In genomic region chr16:5604770-5605169, GRCh38 we compare ENCODE assay signal across 11 cellular contexts.
DNase-seq lines count a peak whose midpoint lies in the region; ATAC-seq and TF ChIP-seq lines count a peak whose summit lies in the region.
"Had no signal": no experiment of that assay in that cellular context is flagged by ENCODE, and none has a peak within 500 bp of the region (broad histone marks: within the 10 kb centered on the region; RNA-seq: fewer than 3 reads in every experiment).

No MANE protein-coding gene starts in this region.

- H3K27ac ChIP-seq in esophagus squamous epithelium (no peak overlapping the region), thyroid gland (no peak overlapping the region)
- H3K27ac ChIP-seq: prostate gland had no signal

- H3K27ac Mint-ChIP-seq in activated CD8-positive, alpha-beta T cell treated with anti-CD3 and anti-CD28 coated beads for 36 hours: no peak overlapping the region
- no peak overlapping the region for H3K27ac Mint-ChIP-seq in activated CD8-positive, alpha-beta T cell treated with anti-CD3 and anti-CD28 coated beads, Interleukin-2, amount 10 ng/mL, durations not matched to agents 7 days and 5 days
- H3K27ac Mint-ChIP-seq: activated CD4-positive, alpha-beta memory T cell treated with anti-CD3 and anti-CD28 coated beads for 36 hours; CD8-positive, alpha-beta memory T cell had no signal

- POLR2A ChIA-PET in activated CD8-positive, alpha-beta T cell treated with anti-CD3 and anti-CD28 coated beads for 36 hours (lab: Charles Lee): no interaction called here
- POLR2A ChIA-PET in activated CD8-positive, alpha-beta T cell treated with anti-CD3 and anti-CD28 coated beads, Interleukin-2, amount 10 ng/mL, durations not matched to agents 7 days and 5 days (lab: Charles Lee): no interaction called here

- intact Hi-C loops in activated CD8-positive, alpha-beta T cell treated with anti-CD3 and anti-CD28 coated beads for 36 hours (cut with micrococcal nuclease): no loop called here
- intact Hi-C loops in esophagus squamous epithelium (cut with DNase I) (loop anchor here (5.0 to 10.0 kb wide), 2 partner anchors 100 to 362 kb away; no protein-coding TSS in a partner anchor), thyroid gland (cut with DNase I) (loop anchor here (10.0 kb wide), 1 partner anchor 100 kb away; no protein-coding TSS in a partner anchor)

- no peaks in the 10 kb centered on the region for H3K27me3 Mint-ChIP-seq in activated CD8-positive, alpha-beta T cell treated with anti-CD3 and anti-CD28 coated beads for 36 hours
- H3K27me3 Mint-ChIP-seq in activated CD8-positive, alpha-beta T cell treated with anti-CD3 and anti-CD28 coated beads, Interleukin-2, amount 10 ng/mL, durations not matched to agents 7 days and 5 days (ENCODE audit: low read depth): no peaks in the 10 kb centered on the region
- H3K27me3 Mint-ChIP-seq: activated CD4-positive, alpha-beta memory T cell treated with anti-CD3 and anti-CD28 coated beads for 36 hours had no signal

- WGBS in esophagus squamous epithelium, 2 donors: 13 to 33% methylated on average over 7 to 8 of the region's 8 CpGs
- 25 to 28% methylated on average over 8 of the region's 8 CpGs for WGBS in thyroid gland, 2 donors

- peak; percentile 16 for DNase-seq in activated CD8-positive, alpha-beta T cell treated with anti-CD3 and anti-CD28 coated beads for 36 hours
- DNase-seq in activated CD8-positive, alpha-beta T cell treated with anti-CD3 and anti-CD28 coated beads, Interleukin-2, amount 10 ng/mL, durations not matched to agents 7 days and 5 days: no peak
- DNase-seq in NCI-H69 (lab: John Stamatoyannopoulos, UW): peak; percentile 4
- no peak for DNase-seq in esophagus squamous epithelium (lab: John Stamatoyannopoulos, UW)
- peak; percentile 4 to 14 for DNase-seq in thyroid gland
- DNase-seq in GM13976 (ENCODE audit: low spot score): no peak
- no peak for DNase-seq in central memory CD4-positive, alpha-beta T cell
- DNase-seq: activated CD4-positive, alpha-beta memory T cell treated with anti-CD3 and anti-CD28 coated beads for 36 hours; CD8-positive, alpha-beta memory T cell had no signal

- H3K9me3 Mint-ChIP-seq in activated CD8-positive, alpha-beta T cell treated with anti-CD3 and anti-CD28 coated beads for 36 hours: peaks cover 2% of the 10 kb centered on the region
- no peaks in the 10 kb centered on the region for H3K9me3 Mint-ChIP-seq in activated CD8-positive, alpha-beta T cell treated with anti-CD3 and anti-CD28 coated beads, Interleukin-2, amount 10 ng/mL, durations not matched to agents 7 days and 5 days (ENCODE audit: insufficient read depth)

- no peaks in the 10 kb centered on the region for H3K4me1 Mint-ChIP-seq in activated CD8-positive, alpha-beta T cell treated with anti-CD3 and anti-CD28 coated beads for 36 hours (ENCODE audit: low read depth)
- no peaks in the 10 kb centered on the region for H3K4me1 Mint-ChIP-seq in activated CD8-positive, alpha-beta T cell treated with anti-CD3 and anti-CD28 coated beads, Interleukin-2, amount 10 ng/mL, durations not matched to agents 7 days and 5 days (ENCODE audit: low read depth)
- H3K4me1 Mint-ChIP-seq: CD8-positive, alpha-beta memory T cell had no signal

- H3K4me3 ChIP-seq in esophagus squamous epithelium (no peak overlapping the region), thyroid gland (replicated peaks in 1 of 3) (no peak overlapping the region)
- H3K4me3 ChIP-seq: prostate gland had no signal

- H3K9me3 ChIP-seq in esophagus squamous epithelium (no peaks in the 10 kb centered on the region), thyroid gland (no peaks in the 10 kb centered on the region)
- H3K9me3 ChIP-seq: prostate gland had no signal

- CTCF ChIA-PET in activated CD8-positive, alpha-beta T cell treated with anti-CD3 and anti-CD28 coated beads for 36 hours (lab: Charles Lee): no interaction called here
- CTCF ChIA-PET in activated CD8-positive, alpha-beta T cell treated with anti-CD3 and anti-CD28 coated beads, Interleukin-2, amount 10 ng/mL, durations not matched to agents 7 days and 5 days (lab: Charles Lee): no interaction called here

- no peak for TF ChIP-seq CTCF in activated CD8-positive, alpha-beta T cell treated with anti-CD3 and anti-CD28 coated beads for 36 hours (IDR thresholded peaks at IDR 0.05)
- TF ChIP-seq CTCF in esophagus squamous epithelium (IDR thresholded peaks at IDR 0.05) (peak in 4 of 6 experiments; percentile 5 to 43 (median 23)), thyroid gland (IDR thresholded peaks at IDR 0.05) (peak in 4 of 6 experiments; percentile 10 to 60 (median 48)), GM13976 (IDR thresholded peaks at IDR 0.05; ENCODE audit: borderline replicate concordance, control extremely low read depth, extremely low read depth, insufficient read depth, missing control alignments) (no peak)

- H3K36me3 ChIP-seq in esophagus squamous epithelium (no peaks in the 10 kb centered on the region), thyroid gland (no peaks in the 10 kb centered on the region)
- H3K36me3 ChIP-seq: prostate gland had no signal

- H3K4me1 ChIP-seq in esophagus squamous epithelium (no peaks in the 10 kb centered on the region), thyroid gland (no peaks in the 10 kb centered on the region)
- H3K4me1 ChIP-seq: prostate gland had no signal

- ATAC-seq in activated CD8-positive, alpha-beta T cell treated with anti-CD3 and anti-CD28 coated beads for 36 hours: peak; percentile 24
- no peak for ATAC-seq in activated CD8-positive, alpha-beta T cell treated with anti-CD3 and anti-CD28 coated beads, Interleukin-2, amount 10 ng/mL, durations not matched to agents 7 days and 5 days
- ATAC-seq in HG03095 (IDR thresholded peaks at IDR 0.05; ENCODE audit: unreplicated experiment): no peak

- no peaks in the 10 kb centered on the region for H3K36me3 Mint-ChIP-seq in activated CD8-positive, alpha-beta T cell treated with anti-CD3 and anti-CD28 coated beads for 36 hours (ENCODE audit: low read depth)
- no peaks in the 10 kb centered on the region for H3K36me3 Mint-ChIP-seq in activated CD8-positive, alpha-beta T cell treated with anti-CD3 and anti-CD28 coated beads, Interleukin-2, amount 10 ng/mL, durations not matched to agents 7 days and 5 days (ENCODE audit: low read depth)
- H3K36me3 Mint-ChIP-seq: activated CD4-positive, alpha-beta memory T cell treated with anti-CD3 and anti-CD28 coated beads for 36 hours; CD8-positive, alpha-beta memory T cell had no signal

- H3K27me3 ChIP-seq in esophagus squamous epithelium: no peaks in the 10 kb centered on the region
- H3K27me3 ChIP-seq in thyroid gland: no peaks in the 10 kb centered on the region

- in situ Hi-C loops in GM13976 (cut with MboI; ENCODE audit: low sequenced_read_pairs, unreplicated experiment): no loop called here

- no peak for TF ChIP-seq POLR2A in esophagus squamous epithelium (IDR thresholded peaks at IDR 0.05)
- no peak for TF ChIP-seq POLR2A in thyroid gland (IDR thresholded peaks at IDR 0.05)

- H3K4me3 Mint-ChIP-seq in activated CD8-positive, alpha-beta T cell treated with anti-CD3 and anti-CD28 coated beads for 36 hours: no peak overlapping the region
- no peak overlapping the region for H3K4me3 Mint-ChIP-seq in activated CD8-positive, alpha-beta T cell treated with anti-CD3 and anti-CD28 coated beads, Interleukin-2, amount 10 ng/mL, durations not matched to agents 7 days and 5 days
- H3K4me3 Mint-ChIP-seq: activated CD4-positive, alpha-beta memory T cell treated with anti-CD3 and anti-CD28 coated beads for 36 hours; CD8-positive, alpha-beta memory T cell had no signal

Comparison
In these comparisons a context has a peak if more than half of its experiments do, and no peak if none do; other contexts are left out.
1. DNase-seq: peak in activated CD8-positive, alpha-beta T cell treated with anti-CD3 and anti-CD28 coated beads for 36 hours (single experiment), NCI-H69 (single experiment) and thyroid gland (2 of 2); none in activated CD8-positive, alpha-beta T cell treated with anti-CD3 and anti-CD28 coated beads, Interleukin-2, amount 10 ng/mL, durations not matched to agents 7 days and 5 days (single experiment), esophagus squamous epithelium (single experiment), GM13976 (single experiment) and central memory CD4-positive, alpha-beta T cell (single experiment).
2. CTCF ChIP-seq: peak in esophagus squamous epithelium (4 of 6) and thyroid gland (4 of 6); none in activated CD8-positive, alpha-beta T cell treated with anti-CD3 and anti-CD28 coated beads for 36 hours (single experiment) and GM13976 (single experiment).